In the genomic region with DNA sequence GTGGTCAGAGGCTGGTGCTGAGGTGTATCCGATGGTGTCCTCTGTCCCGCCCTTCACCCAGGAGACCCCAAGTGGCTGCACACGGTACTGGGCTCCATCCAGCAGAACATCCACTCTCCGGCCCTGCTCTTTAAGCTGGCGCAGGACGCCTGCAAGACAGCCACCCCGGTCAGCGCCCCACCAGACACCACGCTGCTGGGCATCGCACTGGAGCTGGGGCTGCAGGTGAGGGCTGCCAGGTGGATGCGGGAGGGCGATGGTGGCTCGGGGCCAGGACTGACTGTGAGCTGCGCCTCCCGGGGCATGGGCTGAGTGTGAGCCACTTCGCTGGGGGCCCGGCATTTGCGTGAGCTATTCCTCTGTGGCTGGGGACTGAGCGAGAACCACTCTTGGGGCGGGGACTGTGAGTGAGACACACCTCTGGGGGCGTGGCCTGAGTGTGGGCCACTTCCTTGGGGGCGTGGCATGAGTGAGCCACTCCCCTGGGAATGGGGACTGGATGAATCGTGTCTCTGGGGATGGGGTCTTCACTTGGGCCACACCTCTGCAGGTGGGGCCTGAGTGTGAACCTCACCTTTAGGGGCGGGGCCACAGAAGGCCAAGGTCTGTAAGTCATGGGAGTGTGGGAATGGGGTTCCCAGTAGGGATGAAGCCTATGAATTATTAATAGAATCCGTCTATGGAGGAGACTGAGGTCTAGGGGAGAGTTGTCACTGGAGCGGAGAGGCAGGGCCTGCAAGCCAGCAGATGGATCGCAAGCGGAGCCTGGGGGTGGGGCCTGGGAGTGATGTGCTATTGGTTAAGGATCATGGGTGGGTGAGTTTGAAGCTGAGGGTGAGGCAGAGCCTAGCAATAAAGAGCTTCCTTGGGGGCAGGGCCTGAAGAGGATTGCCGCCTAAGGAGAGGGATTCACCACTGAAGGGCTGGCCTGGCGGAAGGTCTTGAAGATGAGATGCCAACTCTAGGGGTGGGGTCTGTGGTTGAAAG, we compare ENCODE assay signal across 1 cellular context.
TF ChIP-seq lines count a peak whose summit lies in the region.

No MANE protein-coding gene starts in this region.

TF ChIP-seq in GM23338, 12 proteins besides CTCF, POLR2A, EP300 and RAD21 (continued from another document):
- TF ChIP-seq, protein P1, sequence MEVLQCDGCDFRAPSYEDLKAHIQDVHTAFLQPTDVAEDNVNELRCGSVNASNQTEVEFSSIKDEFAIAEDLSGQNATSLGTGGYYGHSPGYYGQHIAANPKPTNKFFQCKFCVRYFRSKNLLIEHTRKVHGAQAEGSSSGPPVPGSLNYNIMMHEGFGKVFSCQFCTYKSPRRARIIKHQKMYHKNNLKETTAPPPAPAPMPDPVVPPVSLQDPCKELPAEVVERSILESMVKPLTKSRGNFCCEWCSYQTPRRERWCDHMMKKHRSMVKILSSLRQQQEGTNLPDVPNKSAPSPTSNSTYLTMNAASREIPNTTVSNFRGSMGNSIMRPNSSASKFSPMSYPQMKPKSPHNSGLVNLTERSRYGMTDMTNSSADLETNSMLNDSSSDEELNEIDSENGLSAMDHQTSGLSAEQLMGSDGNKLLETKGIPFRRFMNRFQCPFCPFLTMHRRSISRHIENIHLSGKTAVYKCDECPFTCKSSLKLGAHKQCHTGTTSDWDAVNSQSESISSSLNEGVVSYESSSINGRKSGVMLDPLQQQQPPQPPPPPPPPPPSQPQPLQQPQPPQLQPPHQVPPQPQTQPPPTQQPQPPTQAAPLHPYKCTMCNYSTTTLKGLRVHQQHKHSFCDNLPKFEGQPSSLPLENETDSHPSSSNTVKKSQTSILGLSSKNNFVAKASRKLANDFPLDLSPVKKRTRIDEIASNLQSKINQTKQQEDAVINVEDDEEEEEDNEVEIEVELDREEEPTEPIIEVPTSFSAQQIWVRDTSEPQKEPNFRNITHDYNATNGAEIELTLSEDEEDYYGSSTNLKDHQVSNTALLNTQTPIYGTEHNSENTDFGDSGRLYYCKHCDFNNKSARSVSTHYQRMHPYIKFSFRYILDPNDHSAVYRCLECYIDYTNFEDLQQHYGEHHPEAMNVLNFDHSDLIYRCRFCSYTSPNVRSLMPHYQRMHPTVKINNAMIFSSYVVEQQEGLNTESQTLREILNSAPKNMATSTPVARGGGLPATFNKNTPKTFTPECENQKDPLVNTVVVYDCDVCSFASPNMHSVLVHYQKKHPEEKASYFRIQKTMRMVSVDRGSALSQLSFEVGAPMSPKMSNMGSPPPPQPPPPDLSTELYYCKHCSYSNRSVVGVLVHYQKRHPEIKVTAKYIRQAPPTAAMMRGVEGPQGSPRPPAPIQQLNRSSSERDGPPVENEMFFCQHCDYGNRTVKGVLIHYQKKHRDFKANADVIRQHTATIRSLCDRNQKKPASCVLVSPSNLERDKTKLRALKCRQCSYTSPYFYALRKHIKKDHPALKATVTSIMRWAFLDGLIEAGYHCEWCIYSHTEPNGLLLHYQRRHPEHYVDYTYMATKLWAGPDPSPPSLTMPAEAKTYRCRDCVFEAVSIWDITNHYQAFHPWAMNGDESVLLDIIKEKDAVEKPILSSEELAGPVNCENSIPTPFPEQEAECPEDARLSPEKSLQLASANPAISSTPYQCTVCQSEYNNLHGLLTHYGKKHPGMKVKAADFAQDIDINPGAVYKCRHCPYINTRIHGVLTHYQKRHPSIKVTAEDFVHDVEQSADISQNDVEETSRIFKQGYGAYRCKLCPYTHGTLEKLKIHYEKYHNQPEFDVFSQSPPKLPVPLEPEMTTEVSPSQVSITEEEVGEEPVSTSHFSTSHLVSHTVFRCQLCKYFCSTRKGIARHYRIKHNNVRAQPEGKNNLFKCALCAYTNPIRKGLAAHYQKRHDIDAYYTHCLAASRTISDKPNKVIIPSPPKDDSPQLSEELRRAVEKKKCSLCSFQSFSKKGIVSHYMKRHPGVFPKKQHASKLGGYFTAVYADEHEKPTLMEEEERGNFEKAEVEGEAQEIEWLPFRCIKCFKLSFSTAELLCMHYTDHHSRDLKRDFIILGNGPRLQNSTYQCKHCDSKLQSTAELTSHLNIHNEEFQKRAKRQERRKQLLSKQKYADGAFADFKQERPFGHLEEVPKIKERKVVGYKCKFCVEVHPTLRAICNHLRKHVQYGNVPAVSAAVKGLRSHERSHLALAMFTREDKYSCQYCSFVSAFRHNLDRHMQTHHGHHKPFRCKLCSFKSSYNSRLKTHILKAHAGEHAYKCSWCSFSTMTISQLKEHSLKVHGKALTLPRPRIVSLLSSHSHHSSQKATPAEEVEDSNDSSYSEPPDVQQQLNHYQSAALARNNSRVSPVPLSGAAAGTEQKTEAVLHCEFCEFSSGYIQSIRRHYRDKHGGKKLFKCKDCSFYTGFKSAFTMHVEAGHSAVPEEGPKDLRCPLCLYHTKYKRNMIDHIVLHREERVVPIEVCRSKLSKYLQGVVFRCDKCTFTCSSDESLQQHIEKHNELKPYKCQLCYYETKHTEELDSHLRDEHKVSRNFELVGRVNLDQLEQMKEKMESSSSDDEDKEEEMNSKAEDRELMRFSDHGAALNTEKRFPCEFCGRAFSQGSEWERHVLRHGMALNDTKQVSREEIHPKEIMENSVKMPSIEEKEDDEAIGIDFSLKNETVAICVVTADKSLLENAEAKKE (CRISPR knock-in tag; IDR thresholded peaks at IDR 0.05): no peak
- TF ChIP-seq NANOG (IDR thresholded peaks at IDR 0.05; ENCODE audit: borderline replicate concordance) (no peak), EZH2 (IDR thresholded peaks at IDR 0.05; ENCODE audit: low read depth, unreplicated experiment) (no peak), STAT1 (IDR thresholded peaks at IDR 0.05; ENCODE audit: unreplicated experiment) (no peak), EZH2phosphoT487 (IDR thresholded peaks at IDR 0.05; ENCODE audit: unreplicated experiment) (no peak)
- TF ChIP-seq, protein P2, sequence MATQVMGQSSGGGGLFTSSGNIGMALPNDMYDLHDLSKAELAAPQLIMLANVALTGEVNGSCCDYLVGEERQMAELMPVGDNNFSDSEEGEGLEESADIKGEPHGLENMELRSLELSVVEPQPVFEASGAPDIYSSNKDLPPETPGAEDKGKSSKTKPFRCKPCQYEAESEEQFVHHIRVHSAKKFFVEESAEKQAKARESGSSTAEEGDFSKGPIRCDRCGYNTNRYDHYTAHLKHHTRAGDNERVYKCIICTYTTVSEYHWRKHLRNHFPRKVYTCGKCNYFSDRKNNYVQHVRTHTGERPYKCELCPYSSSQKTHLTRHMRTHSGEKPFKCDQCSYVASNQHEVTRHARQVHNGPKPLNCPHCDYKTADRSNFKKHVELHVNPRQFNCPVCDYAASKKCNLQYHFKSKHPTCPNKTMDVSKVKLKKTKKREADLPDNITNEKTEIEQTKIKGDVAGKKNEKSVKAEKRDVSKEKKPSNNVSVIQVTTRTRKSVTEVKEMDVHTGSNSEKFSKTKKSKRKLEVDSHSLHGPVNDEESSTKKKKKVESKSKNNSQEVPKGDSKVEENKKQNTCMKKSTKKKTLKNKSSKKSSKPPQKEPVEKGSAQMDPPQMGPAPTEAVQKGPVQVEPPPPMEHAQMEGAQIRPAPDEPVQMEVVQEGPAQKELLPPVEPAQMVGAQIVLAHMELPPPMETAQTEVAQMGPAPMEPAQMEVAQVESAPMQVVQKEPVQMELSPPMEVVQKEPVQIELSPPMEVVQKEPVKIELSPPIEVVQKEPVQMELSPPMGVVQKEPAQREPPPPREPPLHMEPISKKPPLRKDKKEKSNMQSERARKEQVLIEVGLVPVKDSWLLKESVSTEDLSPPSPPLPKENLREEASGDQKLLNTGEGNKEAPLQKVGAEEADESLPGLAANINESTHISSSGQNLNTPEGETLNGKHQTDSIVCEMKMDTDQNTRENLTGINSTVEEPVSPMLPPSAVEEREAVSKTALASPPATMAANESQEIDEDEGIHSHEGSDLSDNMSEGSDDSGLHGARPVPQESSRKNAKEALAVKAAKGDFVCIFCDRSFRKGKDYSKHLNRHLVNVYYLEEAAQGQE (IDR thresholded peaks at IDR 0.05; ENCODE audit: unreplicated experiment): no peak
